In genomic region chr3:159005148-159005547, GRCh38 we compare ENCODE assay signal across 6 cellular contexts.
"Had no signal": no experiment of that assay in that cellular context is flagged by ENCODE, and none has a peak within 500 bp of the region (broad histone marks: within the 10 kb centered on the region; RNA-seq: fewer than 3 reads in every experiment).

No MANE protein-coding gene starts in this region.

- H3K4me2 ChIP-seq: GM23338 had no signal

- DNase-seq: H9, HCEC 1CT, IMR-90, KG1 had no signal

- H2AFZ ChIP-seq: GM23338 had no signal

- ATAC-seq: GM23338, K562 had no signal

- H3K4me3 ChIP-seq: GM23338, K562 had no signal
